ENCODE assay signal across 1 cellular context in genomic region chr7:152313879-152314604, GRCh38.
TF ChIP-seq lines count a peak whose summit lies in the region.

No MANE protein-coding gene starts in this region.

TF ChIP-seq in HEK293, 187 proteins besides CTCF, POLR2A, EP300 and RAD21 (continued from another document and continues in another):
- no peak for TF ChIP-seq ZBTB11 (tag by site-specific recombination; conservative IDR thresholded peaks at IDR 0.05; ENCODE audit: low read depth)
- TF ChIP-seq OVOL3 (tag by site-specific recombination; IDR thresholded peaks at IDR 0.05), result peak; percentile 63; the same call in 1 of the 2 replicates
- no peak for TF ChIP-seq ZNF626 (tag by site-specific recombination; IDR thresholded peaks at IDR 0.05)
- TF ChIP-seq KLF16 (tag by site-specific recombination; IDR thresholded peaks at IDR 0.05), result no peak
- TF ChIP-seq ZNF488 (tag by site-specific recombination; IDR thresholded peaks at IDR 0.05), result no peak
- peak; percentile 36 for TF ChIP-seq PRDM10 (tag by site-specific recombination; IDR thresholded peaks at IDR 0.05)
- TF ChIP-seq GLI2 (tag by site-specific recombination; IDR thresholded peaks at IDR 0.05; ENCODE audit: borderline replicate concordance, low read depth), result no peak; the same call in 1 of the 2 replicates
- TF ChIP-seq INSM2 (tag by site-specific recombination; IDR thresholded peaks at IDR 0.05), result peak; percentile 64
- TF ChIP-seq ZNF514 (tag by site-specific recombination; IDR thresholded peaks at IDR 0.05), result no peak
- 0 out of 2 replicates have a peak, but pooled peaks have one; percentile 19 for TF ChIP-seq ZNF623 (tag by site-specific recombination; IDR thresholded peaks at IDR 0.05)
- TF ChIP-seq ZNF529 (tag by site-specific recombination; IDR thresholded peaks at IDR 0.05; ENCODE audit: insufficient replicate concordance), result no peak
- no peak for TF ChIP-seq ZNF114 (tag by site-specific recombination; IDR thresholded peaks at IDR 0.05)
- TF ChIP-seq ZNF416 (tag by site-specific recombination; IDR thresholded peaks at IDR 0.05), result no peak
- TF ChIP-seq ZSCAN5A (tag by site-specific recombination; IDR thresholded peaks at IDR 0.05), result no peak
- no peak for TF ChIP-seq KLF8 (tag by site-specific recombination; IDR thresholded peaks at IDR 0.05)
- no peak for TF ChIP-seq ZNF148 (tag by site-specific recombination; IDR thresholded peaks at IDR 0.05; ENCODE audit: borderline replicate concordance)
- TF ChIP-seq ZNF132 (tag by site-specific recombination; IDR thresholded peaks at IDR 0.05; ENCODE audit: borderline replicate concordance), result no peak
- TF ChIP-seq SETDB1 (IDR thresholded peaks at IDR 0.05; ENCODE audit: insufficient read length, low read length), result no peak
- no peak for TF ChIP-seq ZNF146 (tag by site-specific recombination; IDR thresholded peaks at IDR 0.05)
- TF ChIP-seq KLF10 (tag by site-specific recombination; IDR thresholded peaks at IDR 0.05), result peak; percentile 79
- no peak; the same call in 1 of the 2 replicates for TF ChIP-seq KLF1 (tag by site-specific recombination; IDR thresholded peaks at IDR 0.05)
- TF ChIP-seq ZNF184 (tag by site-specific recombination; IDR thresholded peaks at IDR 0.05), result peak; percentile 80
- no peak for TF ChIP-seq ZNF473 (tag by site-specific recombination; IDR thresholded peaks at IDR 0.05)
- TF ChIP-seq ZNF202 (tag by site-specific recombination; IDR thresholded peaks at IDR 0.05; ENCODE audit: borderline replicate concordance), result no peak
- no peak for TF ChIP-seq ZNF645 (tag by site-specific recombination; IDR thresholded peaks at IDR 0.05)
- no peak for TF ChIP-seq ZBTB7A (tag by site-specific recombination; IDR thresholded peaks at IDR 0.05; ENCODE audit: low read depth)
- TF ChIP-seq ZNF654 (tag by site-specific recombination; IDR thresholded peaks at IDR 0.05; ENCODE audit: low read depth), result no peak
- peak; percentile 85 for TF ChIP-seq ZNF843 (tag by site-specific recombination; IDR thresholded peaks at IDR 0.05)
- peak; percentile 48 for TF ChIP-seq ZNF398 (tag by site-specific recombination; IDR thresholded peaks at IDR 0.05)
- TF ChIP-seq ZNF621 (tag by site-specific recombination; IDR thresholded peaks at IDR 0.05), result no peak
- peak; percentile 94 for TF ChIP-seq ZNF366 (tag by site-specific recombination; conservative IDR thresholded peaks at IDR 0.05)
- no peak for TF ChIP-seq ZNF174 (tag by site-specific recombination; IDR thresholded peaks at IDR 0.05)
- TF ChIP-seq HOXA7 (CRISPR knock-in tag; IDR thresholded peaks at IDR 0.05; ENCODE audit: borderline replicate concordance), result no peak
- no peak for TF ChIP-seq ZNF701 (tag by site-specific recombination; IDR thresholded peaks at IDR 0.05)
- peak; percentile 29; the same call in 1 of the 2 replicates for TF ChIP-seq ZNF335 (tag by site-specific recombination; conservative IDR thresholded peaks at IDR 0.05)
- no peak for TF ChIP-seq ZNF214 (tag by site-specific recombination; IDR thresholded peaks at IDR 0.05; ENCODE audit: borderline replicate concordance)
- TF ChIP-seq ZBTB1 (tag by site-specific recombination; IDR thresholded peaks at IDR 0.05), result peak; percentile 81; the same call in 1 of the 2 replicates
- no peak for TF ChIP-seq ZNF548 (tag by site-specific recombination; IDR thresholded peaks at IDR 0.05)
- TF ChIP-seq ZNF664 (tag by site-specific recombination; IDR thresholded peaks at IDR 0.05), result no peak; the same call in none of the 2 replicates
- peak; percentile 66; the same call in 1 of the 2 replicates for TF ChIP-seq ZNF362 (tag by site-specific recombination; IDR thresholded peaks at IDR 0.05)
- no peak for TF ChIP-seq ZFHX2 (tag by site-specific recombination; conservative IDR thresholded peaks at IDR 0.05)
- no peak for TF ChIP-seq ZNF248 (tag by site-specific recombination; IDR thresholded peaks at IDR 0.05)
- no peak for TF ChIP-seq ZNF571 (tag by site-specific recombination; IDR thresholded peaks at IDR 0.05)
- TF ChIP-seq REPIN1 (tag by site-specific recombination; IDR thresholded peaks at IDR 0.05; ENCODE audit: low read depth), result no peak
- peak; percentile 51; the same call in 1 of the 2 replicates for TF ChIP-seq ZNF692 (tag by site-specific recombination; IDR thresholded peaks at IDR 0.05)
